In the genomic region with DNA sequence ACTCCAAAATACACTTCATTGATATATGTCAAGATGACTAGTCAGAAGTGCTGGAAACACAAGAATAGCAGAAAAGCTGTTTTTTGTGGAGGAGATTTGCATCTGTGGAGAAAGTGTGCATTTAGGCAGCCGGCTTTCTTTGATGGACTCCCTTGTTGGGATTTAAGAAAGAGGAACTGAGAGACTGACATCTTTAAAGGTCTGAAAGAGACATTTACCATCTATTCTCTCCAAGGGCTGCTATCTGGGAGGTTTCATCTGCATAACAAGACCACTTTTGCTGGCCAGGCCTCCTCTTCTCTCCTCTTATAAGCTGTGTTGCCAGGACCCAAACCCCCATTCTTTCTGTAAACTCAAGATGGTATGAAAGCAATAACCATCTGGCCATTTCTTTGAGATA, we compare ENCODE assay signal across 23 cellular contexts.
DNase-seq lines count a peak whose midpoint lies in the region; ATAC-seq and TF ChIP-seq lines count a peak whose summit lies in the region.
"Had no signal": no experiment of that assay in that cellular context is flagged by ENCODE, and none has a peak within 500 bp of the region (broad histone marks: within the 10 kb centered on the region; RNA-seq: fewer than 3 reads in every experiment).

No MANE protein-coding gene starts in this region.

- WGBS in stomach, 5 donors: 81 to 100% (median 94%) methylated on average over 1 of the region's 1 CpG

- H2AFZ ChIP-seq in GM23338 (no peak overlapping the region), Karpas-422 (ENCODE audit: low read length) (no peak overlapping the region)

- H3K27me3 ChIP-seq in BLaER1: no peaks in the 10 kb centered on the region
- H3K27me3 ChIP-seq in GM23338 (ENCODE audit: insufficient read depth): no peaks in the 10 kb centered on the region
- no peaks in the 10 kb centered on the region for H3K27me3 ChIP-seq in Karpas-422 (ENCODE audit: low read length)
- no peaks in the 10 kb centered on the region for H3K27me3 ChIP-seq in stomach
- H3K27me3 ChIP-seq in brain microvascular endothelial cell (replicated peaks): no peaks in the 10 kb centered on the region

- H3K79me2 ChIP-seq in GM23338 (replicated peaks; ENCODE audit: insufficient read depth) (no peaks in the 10 kb centered on the region), Karpas-422 (ENCODE audit: low read length) (no peaks in the 10 kb centered on the region)

- H3K9me3 ChIP-seq in BLaER1 (no peaks in the 10 kb centered on the region), Karpas-422 (ENCODE audit: low read length) (no peaks in the 10 kb centered on the region), stomach (no peaks in the 10 kb centered on the region)
- H3K9me3 ChIP-seq: SK-N-SH had no signal

- TF ChIP-seq POLR2A in stomach (IDR thresholded peaks at IDR 0.05): no peak

- ATAC-seq in GM23338: peak; percentile 44; the same call in 1 of the 3 replicates
- ATAC-seq: HCT116 had no signal

- H4K20me1 ChIP-seq in BLaER1 (no peaks in the 10 kb centered on the region), GM23338 (replicated peaks; ENCODE audit: insufficient read depth) (no peaks in the 10 kb centered on the region), Karpas-422 (ENCODE audit: insufficient read depth, low read depth, low read length) (no peaks in the 10 kb centered on the region)

- H3K4me1 ChIP-seq in BLaER1 (peaks cover 19% of the 10 kb centered on the region), GM23338 (ENCODE audit: insufficient read depth) (peaks cover 13% of the 10 kb centered on the region), Karpas-422 (ENCODE audit: low read length) (no peaks in the 10 kb centered on the region), stomach (no peaks in the 10 kb centered on the region)

- no peaks in the 10 kb centered on the region for H3K36me3 ChIP-seq in BLaER1
- H3K36me3 ChIP-seq in GM23338 (ENCODE audit: insufficient read depth): no peaks in the 10 kb centered on the region
- H3K36me3 ChIP-seq in Karpas-422 (ENCODE audit: insufficient read depth, low read length): no peaks in the 10 kb centered on the region
- H3K36me3 ChIP-seq in stomach: no peaks in the 10 kb centered on the region
- H3K36me3 ChIP-seq in brain microvascular endothelial cell (replicated peaks): no peaks in the 10 kb centered on the region

- no peaks in the 10 kb centered on the region for H3K9me2 ChIP-seq in GM23338 (ENCODE audit: insufficient read depth)
- H3K9me2 ChIP-seq in Karpas-422 (replicated peaks; ENCODE audit: insufficient read depth, low read length): 0 out of 2 replicates have a peak, but pooled peaks cover 3% of the 10 kb centered on the region
- H3K9me2 ChIP-seq: SK-N-SH had no signal

- H3F3A ChIP-seq in GM23338 (replicated peaks; ENCODE audit: low read depth): no peaks in the 10 kb centered on the region

- no peaks in the 10 kb centered on the region for H3K27me3 Mint-ChIP-seq in GM23338 (ENCODE audit: insufficient read depth, low read depth, poor library complexity)
- H3K27me3 Mint-ChIP-seq: CD8-positive, alpha-beta memory T cell had no signal

- intact Hi-C loops in stomach (cut with DNase I; ENCODE audit: low total_unique reads): no loop called here

- in situ Hi-C loops in brain microvascular endothelial cell (cut with HindIII; ENCODE audit: low pct_ligation_motif_present, low sequenced_read_pairs): no loop called here

- H3K9ac ChIP-seq in BLaER1: no peak overlapping the region
- no peak overlapping the region for H3K9ac ChIP-seq in Karpas-422 (ENCODE audit: low read length)
- H3K9ac ChIP-seq: SK-N-SH had no signal

- H3K4me3 Mint-ChIP-seq in GM23338: no peak overlapping the region
- H3K4me3 Mint-ChIP-seq: CD8-positive, alpha-beta memory T cell had no signal

- H3K27ac Mint-ChIP-seq in GM23338: no peak overlapping the region

- no peaks in the 10 kb centered on the region for H3K36me3 Mint-ChIP-seq in GM23338 (ENCODE audit: low read depth)
- H3K36me3 Mint-ChIP-seq: CD8-positive, alpha-beta memory T cell had no signal

- H3K4me2 ChIP-seq in BLaER1 (peak overlapping the region; percentile 23; the same call in 1 of the 2 replicates), GM23338 (0 out of 2 replicates have a peak overlapping the region, but pooled peaks have one; percentile 38), Karpas-422 (ENCODE audit: low read depth, low read length, poor library complexity, severe bottlenecking) (no peak overlapping the region)
- H3K4me2 ChIP-seq: SK-N-SH had no signal

- peak; percentile 2 for DNase-seq in GM23338 (ENCODE audit: low spot score)
- peak; percentile 46 for DNase-seq in Karpas-422
- DNase-seq in RPMI8226: peak; percentile 3
- DNase-seq in stomach: no peak
- DNase-seq in brain microvascular endothelial cell: no peak
- DNase-seq in T1000 (lab: John Stamatoyannopoulos, UW): no peak
- DNase-seq in NCI-H526 (lab: John Stamatoyannopoulos, UW): no peak
- DNase-seq: ACHN; Calu3; CD8-positive, alpha-beta memory T cell; DMS153; KG1; NCI-H1417; NCI-H1694 treated with DMSO at 0.1 percent for 48 hours; NCI-H2081 treated with DMSO at 0.1 percent for 48 hours; NCI-H2171 treated with DMSO at 0.1 percent for 48 hours; NCI-H524 treated with DMSO at 0.1 percent for 48 hours; SIG-M5; SK-N-SH had no signal

- H3K4me3 ChIP-seq in BLaER1 (no peak overlapping the region), GM23338 (no peak overlapping the region), Karpas-422 (ENCODE audit: low read length) (no peak overlapping the region), stomach (no peak overlapping the region), brain microvascular endothelial cell (ENCODE audit: low read depth, low read length) (no peak overlapping the region)

- TF ChIP-seq CTCF in GM23338 (conservative IDR thresholded peaks at IDR 0.05; ENCODE audit: low read depth in 2 of 2) (no peak), stomach (IDR thresholded peaks at IDR 0.05) (no peak), brain microvascular endothelial cell (IDR thresholded peaks at IDR 0.05; ENCODE audit: low read depth, low read length, missing control alignments) (no peak)

- H3K27ac ChIP-seq in BLaER1 (no peak overlapping the region), GM23338 (ENCODE audit: low read depth) (no peak overlapping the region; the same call in 1 of the 2 replicates), Karpas-422 (ENCODE audit: low read length) (no peak overlapping the region), stomach (no peak overlapping the region), brain microvascular endothelial cell (no peak overlapping the region)
- H3K27ac ChIP-seq: 22Rv1, C4-2B had no signal

- TF ChIP-seq EP300 in stomach (IDR thresholded peaks at IDR 0.05): no peak

- peaks cover 11% of the 10 kb centered on the region; the same call in 2 of the 3 replicates for H3K4me1 Mint-ChIP-seq in GM23338
- H3K4me1 Mint-ChIP-seq: CD8-positive, alpha-beta memory T cell had no signal

- H3K9me3 Mint-ChIP-seq in GM23338: no peaks in the 10 kb centered on the region

TF ChIP-seq in GM23338, 12 proteins besides CTCF, POLR2A, EP300 and RAD21 (continues in another document):
- TF ChIP-seq ZNF114 (CRISPR knock-in tag; IDR thresholded peaks at IDR 0.05) (no peak), JUNB (IDR thresholded peaks at IDR 0.05; ENCODE audit: unreplicated experiment) (no peak), EZH2 (IDR thresholded peaks at IDR 0.05; ENCODE audit: low read depth, unreplicated experiment) (no peak), STAT1 (IDR thresholded peaks at IDR 0.05; ENCODE audit: unreplicated experiment) (no peak), CREB1 (CRISPR knock-in tag; IDR thresholded peaks at IDR 0.05; ENCODE audit: low read depth) (no peak), REST (IDR thresholded peaks at IDR 0.05; ENCODE audit: unreplicated experiment) (no peak), NANOG (IDR thresholded peaks at IDR 0.05; ENCODE audit: borderline replicate concordance) (no peak)

Comparison
In these comparisons a context has a peak if more than half of its experiments do, and no peak if none do; other contexts are left out.
1. DNase-seq: peak in GM23338 (single experiment), Karpas-422 (single experiment) and RPMI8226 (single experiment); none in stomach (single experiment), brain microvascular endothelial cell (single experiment), T1000 (single experiment) and NCI-H526 (0 of 2).